25 cellular contexts compared by ENCODE assay signal in the genomic region with DNA sequence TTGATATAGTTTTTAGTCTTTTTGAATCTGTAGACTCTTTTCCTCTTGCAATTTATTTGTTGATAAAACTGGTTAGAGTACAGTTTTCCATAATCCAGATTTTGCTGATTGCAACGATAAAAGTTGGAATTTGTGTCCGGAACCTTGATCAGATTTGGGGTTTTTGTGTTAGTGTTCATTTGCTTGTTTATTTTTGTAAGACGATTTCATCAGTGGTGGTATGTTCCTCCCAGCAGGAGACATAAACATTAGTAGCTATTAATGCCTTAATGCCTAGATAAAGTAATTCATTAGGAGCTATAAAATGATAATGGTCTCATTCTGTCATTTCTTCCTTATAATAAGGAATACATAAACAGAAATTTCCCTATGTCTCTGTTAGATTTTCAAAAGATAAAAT.
"Had no signal": no experiment of that assay in that cellular context is flagged by ENCODE, and none has a peak within 500 bp of the region (broad histone marks: within the 10 kb centered on the region; RNA-seq: fewer than 3 reads in every experiment).

No MANE protein-coding gene starts in this region.

- H3K9ac ChIP-seq: neural progenitor cell, parathyroid adenoma had no signal

- H3K4me3 ChIP-seq: colonic mucosa, heart right ventricle, lower lobe of right lung, neural progenitor cell, right lobe of liver, suprapubic skin, transverse colon, upper lobe of right lung, uterus had no signal

- H3K4me2 ChIP-seq: neural progenitor cell had no signal

- H2AFZ ChIP-seq: neural progenitor cell, parathyroid adenoma had no signal

- H3K27ac Mint-ChIP-seq: dendritic cell treated with granulocyte-macrophage colony-stimulating factor and Interleukin-4, amounts not matched to agents 40 ng/mL and 50 ng/mL, for 4 days; endodermal cell; natural killer cell; neural progenitor cell; progenitor cell of endocrine pancreas; stimulated activated naive CD8-positive, alpha-beta T cell treated with anti-CD3 and anti-CD28 coated beads, Interleukin-15, amount 100 ng/mL, for 72 hours had no signal

- H3K4me1 Mint-ChIP-seq: endodermal cell; natural killer cell; neural progenitor cell; stimulated activated naive CD8-positive, alpha-beta T cell treated with anti-CD3 and anti-CD28 coated beads, Interleukin-15, amount 100 ng/mL, for 72 hours had no signal

- H3K4me3 Mint-ChIP-seq: dendritic cell treated with granulocyte-macrophage colony-stimulating factor and Interleukin-4, amounts not matched to agents 40 ng/mL and 50 ng/mL, for 4 days; endodermal cell; natural killer cell; neural progenitor cell; stimulated activated naive CD8-positive, alpha-beta T cell treated with anti-CD3 and anti-CD28 coated beads, Interleukin-15, amount 100 ng/mL, for 72 hours had no signal

- H3K36me3 ChIP-seq: uterus had no signal

- H3K27me3 ChIP-seq: colonic mucosa, heart right ventricle, neural progenitor cell, right lobe of liver, suprapubic skin, transverse colon, upper lobe of right lung, uterus had no signal

- H3K4me1 ChIP-seq: colonic mucosa, heart right ventricle, lower lobe of right lung, neural progenitor cell, parathyroid adenoma, right lobe of liver, suprapubic skin, transverse colon, upper lobe of right lung, uterus had no signal

- H3K27me3 Mint-ChIP-seq: dendritic cell treated with granulocyte-macrophage colony-stimulating factor and Interleukin-4, amounts not matched to agents 40 ng/mL and 50 ng/mL, for 4 days; progenitor cell of endocrine pancreas; stimulated activated naive CD8-positive, alpha-beta T cell treated with anti-CD3 and anti-CD28 coated beads, Interleukin-15, amount 100 ng/mL, for 72 hours had no signal

- H3K9me3 ChIP-seq: colonic mucosa, heart right ventricle, lower lobe of right lung, right lobe of liver, suprapubic skin, transverse colon, upper lobe of right lung, uterus had no signal

- DNase-seq: colonic mucosa; effector CD8-positive, alpha-beta T cell; endodermal cell; foreskin melanocyte; glutamatergic neuron; heart right ventricle; hippocampal formation; left ventricle myocardium superior; lower lobe of right lung; natural killer cell; right lobe of liver; small intestine; stimulated activated CD4-positive, alpha-beta T cell treated with anti-CD3 and anti-CD28 coated beads, Interleukin-15, amount 100 ng/mL, for 24 hours; stimulated activated CD4-positive, alpha-beta T cell treated with anti-CD3 and anti-CD28 coated beads, Interleukin-2, amount 100 ng/mL, for 48 hours; stimulated activated naive CD4-positive, alpha-beta T cell; stimulated activated naive CD8-positive, alpha-beta T cell treated with anti-CD3 and anti-CD28 coated beads, Interleukin-15, amount 100 ng/mL, for 72 hours; transverse colon; upper lobe of right lung; uterus had no signal

- H3K27ac ChIP-seq: colonic mucosa, epithelial cell of prostate, heart right ventricle, lower lobe of right lung, neural progenitor cell, parathyroid adenoma, right lobe of liver, suprapubic skin, transverse colon, upper lobe of right lung, uterus had no signal

- H3K9me3 Mint-ChIP-seq: dendritic cell treated with granulocyte-macrophage colony-stimulating factor and Interleukin-4, amounts not matched to agents 40 ng/mL and 50 ng/mL, for 4 days; endodermal cell; natural killer cell; neural progenitor cell; stimulated activated naive CD8-positive, alpha-beta T cell treated with anti-CD3 and anti-CD28 coated beads, Interleukin-15, amount 100 ng/mL, for 72 hours had no signal
